Comparison of ENCODE assay signal across 2 cellular contexts in the genomic region with DNA sequence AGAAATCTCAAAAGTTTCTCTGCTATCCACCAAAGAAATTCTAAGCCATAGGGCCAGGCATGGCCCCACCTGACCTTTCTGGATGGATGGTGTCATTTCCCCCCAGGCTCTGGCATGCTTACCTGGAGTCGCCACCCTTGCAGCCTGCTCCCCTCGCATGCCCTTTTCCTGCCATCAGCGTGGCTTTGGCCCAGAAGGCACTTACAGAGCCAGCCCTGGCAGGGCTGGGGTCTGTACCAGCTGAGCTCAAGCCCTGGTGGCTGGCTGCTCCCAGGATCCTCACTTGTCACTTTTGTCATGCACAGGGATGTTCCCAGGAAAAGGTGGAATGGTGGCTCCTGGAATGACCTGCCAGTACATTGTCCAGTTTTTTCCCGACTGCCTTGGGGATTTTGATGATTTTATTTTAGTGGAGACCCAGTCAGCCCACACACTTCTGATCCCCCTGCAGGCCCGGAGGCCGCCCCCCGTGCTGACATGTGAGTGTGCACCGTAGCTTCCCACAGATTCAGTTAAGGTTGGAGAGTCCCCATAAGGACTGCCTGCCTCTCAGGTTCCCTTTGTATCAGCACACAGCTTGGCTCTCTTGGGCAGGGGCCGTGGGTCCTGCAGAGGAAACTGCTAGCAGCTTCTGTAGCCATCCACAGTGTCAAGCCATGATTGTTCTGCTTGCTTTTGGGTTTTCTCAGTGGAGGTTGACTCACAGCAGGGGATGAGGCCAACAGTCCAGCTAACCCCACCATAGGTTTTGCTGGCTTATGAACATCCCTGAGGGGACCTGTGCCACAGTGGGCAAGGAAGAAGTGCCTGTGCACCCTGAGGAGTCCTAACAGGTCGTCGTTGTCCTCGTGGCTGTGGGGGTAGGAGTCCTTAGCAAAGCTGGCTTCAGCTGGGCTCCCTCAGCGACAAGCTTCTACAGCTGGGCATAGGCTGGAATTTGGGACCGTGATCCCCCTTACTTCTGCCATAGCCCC.
TF ChIP-seq lines count a peak whose summit lies in the region.

No MANE protein-coding gene starts in this region.

TF ChIP-seq in IMR-90, 13 proteins besides CTCF, POLR2A, EP300 and RAD21:
- TF ChIP-seq CHD1 (IDR thresholded peaks at IDR 0.05; ENCODE audit: low read depth, low read length): no peak
- TF ChIP-seq BHLHE40 (IDR thresholded peaks at IDR 0.05; ENCODE audit: low read depth, low read length): no peak

TF ChIP-seq in GM12878, 131 proteins besides CTCF, POLR2A, EP300 and RAD21:
- TF ChIP-seq SKIL (IDR thresholded peaks at IDR 0.05; ENCODE audit: low read depth, poor library complexity, severe bottlenecking): no peak
- TF ChIP-seq IKZF1 (conservative IDR thresholded peaks at IDR 0.05): peak; percentile 30; the same call in 1 of the 2 replicates
TF ChIP-seq in GM12878: peak in this region for 1.
